Comparison of ENCODE assay signal across 19 cellular contexts in the genomic region with DNA sequence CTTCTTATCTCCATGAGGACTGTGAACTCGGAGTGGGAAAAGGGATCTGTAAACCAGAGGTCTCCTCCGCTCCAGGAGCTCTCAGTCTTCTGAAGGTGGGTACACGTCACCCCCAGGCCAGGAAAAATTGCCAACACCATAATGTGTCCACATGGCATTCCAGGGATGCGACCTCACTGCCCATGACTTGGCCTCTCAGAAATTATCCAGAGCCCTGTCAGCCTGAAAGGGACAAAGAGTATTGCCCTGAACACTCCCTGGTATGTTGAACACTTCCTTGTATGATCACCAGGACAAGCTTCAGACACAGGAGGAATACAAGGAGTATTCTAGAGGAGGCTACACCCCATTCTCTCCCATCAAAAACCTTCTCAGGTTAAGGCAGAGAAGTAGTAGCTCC.
DNase-seq lines count a peak whose midpoint lies in the region; ATAC-seq, FAIRE-seq and TF ChIP-seq lines count a peak whose summit lies in the region.
"Had no signal": no experiment of that assay in that cellular context is flagged by ENCODE, and none has a peak within 500 bp of the region (broad histone marks: within the 10 kb centered on the region; RNA-seq: fewer than 3 reads in every experiment).

No MANE protein-coding gene starts in this region.

- H3K4me1 ChIP-seq in RWPE2 (ENCODE audit: insufficient read depth, poor library complexity, severe bottlenecking) (peaks cover 24% of the 10 kb centered on the region), pancreas (no peaks in the 10 kb centered on the region)
- H3K4me1 ChIP-seq: esophagus muscularis mucosa had no signal

- H3K4me3 ChIP-seq in RWPE2 (ENCODE audit: severe bottlenecking) (no peak overlapping the region), pancreas (no peak overlapping the region)
- H3K4me3 ChIP-seq: BLaER1 treated with 17β-estradiol and CSF1 and Interleukin-3, amounts not matched to agents 10 nM and 100 nM; esophagus muscularis mucosa had no signal

- intact Hi-C loops in pancreas (cut with DNase I) = no loop called here
- intact Hi-C loops in posterior vena cava (cut with DNase I) = no loop called here

- DNase-seq in ELF-1 (ENCODE audit: low read depth, low spot score) (peak; percentile 40), RWPE2 (ENCODE audit: low spot score) (no peak), pancreas (no peak), NCI-H1105 treated with DMSO at 0.1 percent for 48 hours (lab: John Stamatoyannopoulos, UW) (no peak), posterior vena cava (ENCODE audit: low spot score) (no peak)
- no peak for DNase-seq in activated naive CD4-positive, alpha-beta T cell (lab: John Stamatoyannopoulos, UW)
- DNase-seq: activated CD8-positive, alpha-beta T cell treated with anti-CD3 and anti-CD28 coated beads, Interleukin-2, amount 10 ng/mL, durations not matched to agents 7 days and 5 days; activated gamma-delta T cell treated with Interleukin-2 at 50 U/mL for 16 hours; cerebellar nuclear complex; NCI-H1694; NCI-H748 treated with DMSO at 0.1 percent for 48 hours; SHP77 treated with DMSO at 0.1 percent for 48 hours; stimulated activated CD4-positive, alpha-beta T cell treated with anti-CD3 and anti-CD28 coated beads, Interleukin-4, amount 100 ng/mL, for 24 hours; stimulated activated naive B cell treated with anti-CD40 and anti-IgM and Interleukin-4, amounts not matched to agents 10 μg/mL and 1 μg/mL and 100 μg/mL, for 72 hours had no signal

- 74 to 85% methylated on average over 4 of the region's 4 CpGs for WGBS in pancreas, 2 donors

- no peaks in the 10 kb centered on the region for H3K36me3 ChIP-seq in RWPE2 (ENCODE audit: low read depth)
- H3K36me3 ChIP-seq in pancreas = no peaks in the 10 kb centered on the region
- H3K36me3 ChIP-seq: BLaER1 treated with 17β-estradiol and CSF1 and Interleukin-3, amounts not matched to agents 10 nM and 100 nM; esophagus muscularis mucosa had no signal

- no peaks in the 10 kb centered on the region for H3K27me3 ChIP-seq in RWPE2 (ENCODE audit: insufficient read depth, poor library complexity, severe bottlenecking)
- H3K27me3 ChIP-seq in pancreas = no peaks in the 10 kb centered on the region
- H3K27me3 ChIP-seq: BLaER1 treated with 17β-estradiol and CSF1 and Interleukin-3, amounts not matched to agents 10 nM and 100 nM; esophagus muscularis mucosa had no signal

- ATAC-seq in RWPE2 (ENCODE audit: low read depth) (peak; percentile 26), esophagus mucosa (peak; percentile 81), pancreas (peak; percentile 28 to 42 (median 38)), GM21381 (IDR thresholded peaks at IDR 0.05; ENCODE audit: unreplicated experiment) (no peak)
- ATAC-seq: activated CD8-positive, alpha-beta T cell treated with anti-CD3 and anti-CD28 coated beads, Interleukin-2, amount 10 ng/mL, durations not matched to agents 7 days and 5 days; HepG2; stimulated activated naive B cell treated with anti-CD40 and anti-IgM and Interleukin-4, amounts not matched to agents 10 μg/mL and 1 μg/mL and 100 μg/mL, for 72 hours had no signal

- FAIRE-seq in pancreas (lab: Jason Lieb, UNC) = no peak
- FAIRE-seq: HepG2 had no signal

- TF ChIP-seq CTCF in RWPE2 (IDR thresholded peaks at IDR 0.05; ENCODE audit: poor library complexity, severe bottlenecking) (no peak), pancreas (IDR thresholded peaks at IDR 0.05) (no peak)

- no peaks in the 10 kb centered on the region for H3K9me3 ChIP-seq in RWPE2 (ENCODE audit: severe bottlenecking)
- no peaks in the 10 kb centered on the region for H3K9me3 ChIP-seq in pancreas
- H3K9me3 ChIP-seq: BLaER1 treated with 17β-estradiol and CSF1 and Interleukin-3, amounts not matched to agents 10 nM and 100 nM; esophagus muscularis mucosa had no signal

- H3K27ac ChIP-seq in RWPE2 (ENCODE audit: poor library complexity, severe bottlenecking) (peak overlapping the region; percentile 90), pancreas (no peak overlapping the region)
- H3K27ac ChIP-seq: BLaER1 treated with 17β-estradiol and CSF1 and Interleukin-3, amounts not matched to agents 10 nM and 100 nM; esophagus muscularis mucosa had no signal
